Comparison of ENCODE assay signal across 29 cellular contexts in genomic region chr18:43542016-43542415, GRCh38.
"Had no signal": no experiment of that assay in that cellular context is flagged by ENCODE, and none has a peak within 500 bp of the region (broad histone marks: within the 10 kb centered on the region; RNA-seq: fewer than 3 reads in every experiment).

No MANE protein-coding gene starts in this region.

- DNase-seq: activated CD4-positive, alpha-beta memory T cell treated with anti-CD3 and anti-CD28 coated beads for 36 hours; activated CD4-positive, alpha-beta T cell treated with anti-CD3 and anti-CD28 coated beads for 36 hours; activated CD4-positive, alpha-beta T cell treated with anti-CD3 and anti-CD28 coated beads, Interleukin-2, amount 10 ng/mL, durations not matched to agents 24 days and 14 days; activated CD4-positive, CD25-positive, alpha-beta regulatory T cell; activated CD4-positive, CD25-positive, alpha-beta regulatory T cell treated with anti-CD3 and anti-CD28 coated beads, Interleukin-2, amount 50 U/mL, for 72 hours; activated CD8-positive, alpha-beta memory T cell treated with anti-CD3 and anti-CD28 coated beads, Interleukin-2, amount 10 ng/mL, durations not matched to agents 7 days and 5 days; activated CD8-positive, alpha-beta memory T cell treated with anti-CD3 and anti-CD28 coated beads, Interleukin-2, amount 50 U/mL, for 4 hours; activated CD8-positive, alpha-beta T cell treated with anti-CD3 and anti-CD28 coated beads, Interleukin-2, amount 10 ng/mL, durations not matched to agents 7 days and 5 days; activated effector memory CD4-positive, alpha-beta T cell treated with anti-CD3 and anti-CD28 coated beads, Interleukin-2, amount 50 U/mL, for 16 hours; activated naive CD4-positive, alpha-beta T cell treated with anti-CD3 and anti-CD28 coated beads for 36 hours; activated naive CD8-positive, alpha-beta T cell treated with anti-CD3 and anti-CD28 coated beads for 36 hours; activated naive CD8-positive, alpha-beta T cell treated with anti-CD3 and anti-CD28 coated beads, Interleukin-2, amount 50 U/mL, for 24 hours; activated T-cell treated with anti-CD3 and anti-CD28 coated beads, Interleukin-2, amount 50 U/mL, for 1 hour; activated T-cell treated with anti-CD3 and anti-CD28 coated beads, Interleukin-2, amount 50 U/mL, for 48 hours; adrenal gland; dorsolateral prefrontal cortex; effector memory CD4-positive, alpha-beta T cell; endodermal cell; foreskin fibroblast; gastrocnemius medialis; glutamatergic neuron; heart left ventricle; T-helper 17 cell; T1000 had no signal

- H3K4me1 ChIP-seq: adrenal gland, ascending aorta, breast epithelium, gastrocnemius medialis, heart left ventricle had no signal

- H3K9me3 ChIP-seq: adrenal gland, ascending aorta, breast epithelium, gastrocnemius medialis, heart left ventricle had no signal

- H3K27me3 ChIP-seq: adrenal gland, ascending aorta, breast epithelium, cardiac muscle cell, gastrocnemius medialis had no signal

- H3K36me3 ChIP-seq: adrenal gland, ascending aorta, breast epithelium, cardiac muscle cell, gastrocnemius medialis, heart left ventricle had no signal

- H3K27ac ChIP-seq: adrenal gland, ascending aorta, breast epithelium, cardiac muscle cell, coronary artery, dorsolateral prefrontal cortex, gastrocnemius medialis, heart left ventricle had no signal

- H3K4me3 ChIP-seq: adrenal gland, ascending aorta, breast epithelium, cardiac muscle cell, coronary artery, dorsolateral prefrontal cortex, gastrocnemius medialis, heart left ventricle had no signal

- ATAC-seq: activated CD4-positive, alpha-beta T cell treated with anti-CD3 and anti-CD28 coated beads for 36 hours; activated CD8-positive, alpha-beta memory T cell treated with anti-CD3 and anti-CD28 coated beads, Interleukin-2, amount 10 ng/mL, durations not matched to agents 7 days and 5 days; activated CD8-positive, alpha-beta T cell treated with anti-CD3 and anti-CD28 coated beads, Interleukin-2, amount 10 ng/mL, durations not matched to agents 7 days and 5 days; activated naive CD8-positive, alpha-beta T cell treated with anti-CD3 and anti-CD28 coated beads, Interleukin-2, amount 50 U/mL, for 24 hours; esophagus mucosa; gastrocnemius medialis; heart left ventricle; T-helper 17 cell had no signal
